Comparison of ENCODE assay signal across 27 cellular contexts in genomic region chr18:52227536-52227935, GRCh38.
"Had no signal": no experiment of that assay in that cellular context is flagged by ENCODE, and none has a peak within 500 bp of the region (broad histone marks: within the 10 kb centered on the region; RNA-seq: fewer than 3 reads in every experiment).

No MANE protein-coding gene starts in this region.

- H3K4me3 ChIP-seq: colonic mucosa, esophagus squamous epithelium, gastrocnemius medialis, heart right ventricle, left ventricle myocardium inferior, lower lobe of right lung, mucosa of descending colon had no signal

- ATAC-seq: effector memory CD8-positive, alpha-beta T cell; esophagus mucosa; gastrocnemius medialis; heart right ventricle; left cardiac atrium; left lobe of liver; lower lobe of right lung; mucosa of descending colon had no signal

- H3K27me3 ChIP-seq: colonic mucosa, esophagus squamous epithelium, gastrocnemius medialis, heart right ventricle had no signal

- H3K9me3 ChIP-seq: colonic mucosa, gastrocnemius medialis, heart right ventricle, left ventricle myocardium inferior, lower lobe of right lung, mucosa of descending colon had no signal

- H3K27ac ChIP-seq: colonic mucosa, epithelial cell of prostate, esophagus squamous epithelium, gastrocnemius medialis, heart right ventricle, left ventricle myocardium inferior, lower lobe of right lung had no signal

- DNase-seq: colonic mucosa; cortex of kidney; effector CD8-positive, alpha-beta T cell; effector memory CD8-positive, alpha-beta T cell; endodermal cell; erythroblast; esophagus squamous epithelium; foreskin fibroblast; foreskin melanocyte; gastrocnemius medialis; glutamatergic neuron; head of caudate nucleus; heart right ventricle; hypothalamus; immature natural killer cell; islet precursor cell; kidney; kidney glomerular epithelial cell; left cardiac atrium; left ventricle myocardium inferior; lower lobe of right lung; mesenchymal stem cell; mucosa of descending colon; naive B cell had no signal

- H3K4me1 ChIP-seq: colonic mucosa, esophagus squamous epithelium, gastrocnemius medialis, heart right ventricle, left ventricle myocardium inferior, lower lobe of right lung had no signal

- H3K36me3 ChIP-seq: colonic mucosa, esophagus squamous epithelium, gastrocnemius medialis, heart right ventricle, left ventricle myocardium inferior, lower lobe of right lung had no signal
